8 cellular contexts compared by ENCODE assay signal in the genomic region with DNA sequence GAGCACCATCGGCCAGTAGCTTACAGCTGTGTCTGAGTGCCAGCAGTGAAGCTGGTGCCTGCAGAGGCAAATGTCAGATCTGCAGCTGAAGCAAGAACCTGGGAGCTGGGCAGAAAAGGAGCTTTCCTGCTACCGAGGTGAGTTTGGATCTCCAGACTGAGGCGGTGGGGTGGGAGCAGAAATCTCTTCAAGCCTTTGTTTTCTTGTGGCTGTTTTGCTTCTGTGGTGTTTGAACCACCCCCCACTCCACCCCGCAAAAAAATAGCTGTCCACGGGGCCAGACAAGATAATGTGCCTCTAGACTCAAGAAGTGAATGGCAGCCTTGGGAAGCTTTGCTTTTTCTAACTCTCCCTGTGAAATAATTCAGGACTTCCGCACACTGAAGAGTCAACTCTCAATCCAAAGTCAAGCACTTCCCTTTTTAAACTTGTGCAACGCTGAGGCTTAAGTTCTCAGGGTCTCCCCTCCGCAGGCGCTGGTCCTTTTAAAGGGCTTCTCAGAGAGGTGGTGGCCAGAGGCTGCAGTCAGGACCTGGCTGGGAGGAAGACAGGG.
DNase-seq lines count a peak whose midpoint lies in the region; TF ChIP-seq lines count a peak whose summit lies in the region.

No MANE protein-coding gene starts in this region.

- no peaks in the 10 kb centered on the region for H3K4me1 ChIP-seq in cardiac muscle cell (ENCODE audit: low read depth)
- peaks cover 3 to 33% (median 19%) of the 10 kb centered on the region in 6 donors for H3K4me1 ChIP-seq in spleen

- DNase-seq in HFFc6 (no peak), SIG-M5 (lab: John Stamatoyannopoulos, UW) (peak; percentile 58), cardiac muscle cell (ENCODE audit: low read depth in 1 of 2, low spot score in 1 of 2) (no peak), spleen (no peak), DMS79 treated with DMSO at 0.1 percent for 48 hours (lab: John Stamatoyannopoulos, UW) (no peak), NCI-H2107 treated with DMSO at 0.1 percent for 48 hours (lab: John Stamatoyannopoulos, UW; ENCODE audit: unreplicated experiment) (no peak), NAMALWA (ENCODE audit: low spot score) (no peak)
- no peak for DNase-seq in activated CD4-positive, CD25-positive, alpha-beta regulatory T cell treated with anti-CD3 and anti-CD28 coated beads, Interleukin-2, amount 50 U/mL, for 72 hours

- no peak overlapping the region for H3K27ac ChIP-seq in cardiac muscle cell
- peak overlapping the region in 1 of 8 donors; percentile 9 for H3K27ac ChIP-seq in spleen

- peaks cover 4% of the 10 kb centered on the region for H3K27me3 Mint-ChIP-seq in HFFc6 (ENCODE audit: insufficient read depth)

- WGBS in spleen, 5 donors = 19 to 25% (median 23%) methylated on average over 8 to 9 of the region's 9 CpGs

- TF ChIP-seq POLR2A in spleen (IDR thresholded peaks at IDR 0.05) = no peak

- TF ChIP-seq CTCF in HFFc6 (IDR thresholded peaks at IDR 0.05) (no peak), cardiac muscle cell (IDR thresholded peaks at IDR 0.05; ENCODE audit: low read depth, low read length) (no peak), spleen (IDR thresholded peaks at IDR 0.05 in 8 of 11, conservative IDR thresholded peaks at IDR 0.05 in 3 of 11) (no peak)

- peaks cover 38% of the 10 kb centered on the region for H3K27me3 ChIP-seq in cardiac muscle cell
- peaks cover 0 to 55% (median 30%) of the 10 kb centered on the region in 7 donors for H3K27me3 ChIP-seq in spleen (replicated peaks in 1 of 7)

- H3K36me3 Mint-ChIP-seq in HFFc6 (ENCODE audit: low read depth) = peaks cover 5% of the 10 kb centered on the region; the same call in 1 of the 2 replicates

- H3K9me3 Mint-ChIP-seq in HFFc6 = peaks cover 8% of the 10 kb centered on the region

- no peak overlapping the region for H3K27ac Mint-ChIP-seq in HFFc6

- H3K9me3 ChIP-seq in cardiac muscle cell (ENCODE audit: low read depth) (no peaks in the 10 kb centered on the region), spleen (no peaks in the 10 kb centered on the region)

- H3K4me1 Mint-ChIP-seq in HFFc6 (ENCODE audit: low read depth) = no peaks in the 10 kb centered on the region; the same call in 1 of the 2 replicates

- peak overlapping the region; percentile 67 for H3K4me3 Mint-ChIP-seq in HFFc6

- H3K36me3 ChIP-seq in cardiac muscle cell (no peaks in the 10 kb centered on the region), spleen (no peaks in the 10 kb centered on the region)

- intact Hi-C loops in spleen (cut with DNase I; ENCODE audit: low total_unique reads) = no loop called here

- H3K4me3 ChIP-seq in cardiac muscle cell = peak overlapping the region; percentile 35
- H3K4me3 ChIP-seq in spleen = peak overlapping the region in 7 of 8 donors; percentile 5 to 65 (median 38)
